Comparison of ENCODE assay signal across 9 cellular contexts in the genomic region with DNA sequence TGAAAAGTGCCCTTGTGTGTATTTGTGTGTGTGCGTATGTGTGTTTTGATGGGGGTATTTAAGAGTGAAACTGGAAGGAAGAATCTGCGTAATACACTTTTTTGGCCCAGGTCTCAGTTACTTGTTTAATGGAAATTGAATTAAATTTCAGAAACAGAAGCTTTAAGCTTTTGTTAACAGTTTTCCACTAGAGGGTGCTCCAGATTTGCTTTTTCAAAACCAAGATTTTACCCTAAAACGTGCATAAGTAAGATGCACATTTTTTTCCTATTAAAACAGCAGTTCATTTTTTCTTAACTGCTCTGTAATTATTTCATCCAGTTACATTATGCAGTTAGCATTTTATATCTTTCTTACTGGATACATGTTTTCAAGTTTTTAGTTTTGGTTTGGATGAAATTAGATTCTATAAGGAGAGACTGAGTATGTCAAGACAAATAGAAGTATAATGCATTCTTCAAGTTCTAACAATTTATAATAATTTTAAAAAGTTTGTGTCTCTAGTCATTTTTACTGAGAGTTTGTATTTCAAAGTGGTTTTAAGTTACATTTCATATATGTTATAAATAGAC.
DNase-seq lines count a peak whose midpoint lies in the region; ATAC-seq and TF ChIP-seq lines count a peak whose summit lies in the region.
"Had no signal": no experiment of that assay in that cellular context is flagged by ENCODE, and none has a peak within 500 bp of the region (broad histone marks: within the 10 kb centered on the region; RNA-seq: fewer than 3 reads in every experiment).

No MANE protein-coding gene starts in this region.

- peak overlapping the region in 4 of 8 donors; percentile 7 to 48 (median 22) for H3K27ac Mint-ChIP-seq in CD8-positive, alpha-beta memory T cell
- H3K27ac Mint-ChIP-seq in natural killer cell treated with Interleukin-12 subunit alpha and Interleukin-12 subunit beta and Interleukin-15 and Interleukin-18, amount 100 ng/mL, for 72 hours = no peak overlapping the region
- H3K27ac Mint-ChIP-seq: activated B cell treated with CpG ODN at 0.5 μM for 24 hours had no signal

- 100% methylated on average over 1 of the region's 3 CpGs; no CpG with 5 or more reads in 1 of the 2 experiments for WGBS in IMR-90 (ENCODE audit: extremely low coverage in 2 of 2, insufficient read length in 1 of 2), 2 experiments
- 63 to 65% methylated on average over 3 of the region's 3 CpGs for WGBS in esophagus squamous epithelium, 2 donors

- peaks cover 14 to 15% (median 15%) of the 10 kb centered on the region in 3 donors for H3K4me1 Mint-ChIP-seq in CD8-positive, alpha-beta memory T cell
- peaks cover 5 to 10% of the 10 kb centered on the region in 2 donors for H3K4me1 Mint-ChIP-seq in natural killer cell treated with Interleukin-12 subunit alpha and Interleukin-12 subunit beta and Interleukin-15 and Interleukin-18, amount 100 ng/mL, for 72 hours (ENCODE audit: low read depth in 2 of 2)

- ATAC-seq in IMR-90 (ENCODE audit: low read depth) = no peak
- no peak for ATAC-seq in natural killer cell treated with Interleukin-12 subunit alpha and Interleukin-12 subunit beta and Interleukin-15 and Interleukin-18, amount 100 ng/mL, for 72 hours

- H3K79me1 ChIP-seq in IMR-90 (ENCODE audit: low read depth in 1 of 2, low read length in 2 of 2) = no peaks in the 10 kb centered on the region; a peak in 1 of 4 replicates

- H3K4me1 ChIP-seq in IMR-90 (ENCODE audit: control insufficient read depth, insufficient read depth, low read length) = peaks cover 2% of the 10 kb centered on the region; the same call in 1 of the 2 replicates
- H3K4me1 ChIP-seq in CD8-positive, alpha-beta memory T cell (ENCODE audit: insufficient read depth, low read length) = no peaks in the 10 kb centered on the region
- peaks cover 0 to 11% (median 5%) of the 10 kb centered on the region in 3 donors for H3K4me1 ChIP-seq in esophagus squamous epithelium

- intact Hi-C loops in IMR-90 (cut with micrococcal nuclease) = loop anchor here (1.0 to 5.0 kb wide), 3 partner anchors 62 to 1510 kb away; no protein-coding TSS in a partner anchor
- intact Hi-C loops in esophagus squamous epithelium (cut with DNase I) = no loop called here

- dilution Hi-C loops in IMR-90 (cut with HindIII; ENCODE audit: low sequenced_read_pairs, unreplicated experiment) = no loop called here

- no peak overlapping the region for H2BK20ac ChIP-seq in IMR-90 (ENCODE audit: low read depth, low read length)

- no peak overlapping the region for H3K18ac ChIP-seq in IMR-90 (ENCODE audit: low read depth, low read length)

- H2AK9ac ChIP-seq in IMR-90 (replicated peaks; ENCODE audit: low read depth, low read length, poor library complexity) = no peak overlapping the region

- TF ChIP-seq RAD21 in IMR-90 (IDR thresholded peaks at IDR 0.05; ENCODE audit: low read length) = 0 out of 2 replicates have a peak, but pooled peaks have one; percentile 30

- H4K91ac ChIP-seq in IMR-90 (ENCODE audit: insufficient read depth, low read depth, low read length) = no peak overlapping the region

- peak; percentile 26 for TF ChIP-seq CTCF in C4-2B (conservative IDR thresholded peaks at IDR 0.05)
- peak; percentile 57 for TF ChIP-seq CTCF in IMR-90 (conservative IDR thresholded peaks at IDR 0.05; ENCODE audit: low read depth, low read length)
- TF ChIP-seq CTCF in VCaP (conservative IDR thresholded peaks at IDR 0.05) = peak; percentile 61
- TF ChIP-seq CTCF in esophagus squamous epithelium (IDR thresholded peaks at IDR 0.05) = peak in 2 of 6 experiments; percentile 5 to 23

- H2BK5ac ChIP-seq in IMR-90 (ENCODE audit: low read depth, low read length, poor library complexity, severe bottlenecking) = no peak overlapping the region

- no peak overlapping the region for H3K9ac ChIP-seq in IMR-90 (ENCODE audit: low read depth, low read length)

- no peak overlapping the region for H4K5ac ChIP-seq in IMR-90 (ENCODE audit: low read depth, low read length)

- H4K20me1 ChIP-seq in IMR-90 (ENCODE audit: insufficient read depth, low read length) = no peaks in the 10 kb centered on the region

- CTCF ChIA-PET in IMR-90 (lab: Yijun Ruan, JAX) = interaction anchor here (0.6 to 2.6 kb wide), 9 partner anchors 12 to 1220 kb away, joined by 3 to 19 read pairs (median 6); no protein-coding TSS in a partner anchor
- CTCF ChIA-PET in CD8-positive, alpha-beta memory T cell (lab: Charles Lee) = interaction anchor here (1.2 to 2.8 kb wide), 4 partner anchors 8 to 62 kb away, joined by 6 to 10 read pairs (median 7); no protein-coding TSS in a partner anchor

- H3K36me3 ChIP-seq in IMR-90 (ENCODE audit: control insufficient read depth, insufficient read depth, low read length) (peaks cover 8% of the 10 kb centered on the region; the same call in 1 of the 2 replicates), esophagus squamous epithelium (peaks cover 0 to 44% (median 0%) of the 10 kb centered on the region in 3 donors)
- peaks cover 6% of the 10 kb centered on the region for H3K36me3 ChIP-seq in CD8-positive, alpha-beta memory T cell (ENCODE audit: insufficient read depth, low read length)

- H3K9me3 ChIP-seq in IMR-90 (ENCODE audit: control insufficient read depth, insufficient read depth, low read length) (no peaks in the 10 kb centered on the region), esophagus squamous epithelium (no peaks in the 10 kb centered on the region)
- H3K9me3 ChIP-seq in CD8-positive, alpha-beta memory T cell (ENCODE audit: low read length) = no peaks in the 10 kb centered on the region

- H3K56ac ChIP-seq in IMR-90 (ENCODE audit: extremely low read depth, insufficient read depth, low read length) = no peak overlapping the region

- no peak overlapping the region for H3K14ac ChIP-seq in IMR-90 (replicated peaks; ENCODE audit: low read depth, low read length)

- no peak overlapping the region for H4K8ac ChIP-seq in IMR-90 (ENCODE audit: low read depth in 2 of 2, low read length in 2 of 2)

- in situ Hi-C loops in IMR-90 (cut with MboI; ENCODE audit: low sequenced_read_pairs) = no loop called here

- TF ChIP-seq POLR2A in IMR-90 (IDR thresholded peaks at IDR 0.05; ENCODE audit: low read depth, low read length) (no peak), esophagus squamous epithelium (IDR thresholded peaks at IDR 0.05) (no peak)

- no peak overlapping the region for H3K23ac ChIP-seq in IMR-90 (ENCODE audit: low read depth, low read length)

- no peak overlapping the region for H3K4ac ChIP-seq in IMR-90 (ENCODE audit: low read depth, low read length)

- BruUV-seq in IMR-90 (replicated peaks; lab: Mats Ljungman, UMichigan) = no TSS peak

- H2AK5ac ChIP-seq in IMR-90 (ENCODE audit: low read depth, low read length) = no peak overlapping the region

- H3K36me3 Mint-ChIP-seq in CD8-positive, alpha-beta memory T cell = peaks cover 6 to 60% (median 25%) of the 10 kb centered on the region in 3 donors
- peaks cover 7% of the 10 kb centered on the region for H3K36me3 Mint-ChIP-seq in natural killer cell treated with Interleukin-12 subunit alpha and Interleukin-12 subunit beta and Interleukin-15 and Interleukin-18, amount 100 ng/mL, for 72 hours

- no peak overlapping the region for H3K4me3 ChIP-seq in IMR-90 (ENCODE audit: insufficient read depth, low read depth, low read length)
- no peak overlapping the region for H3K4me3 ChIP-seq in CD8-positive, alpha-beta memory T cell (ENCODE audit: low read length)
- no peak overlapping the region for H3K4me3 ChIP-seq in esophagus squamous epithelium

- POLR2A ChIA-PET in IMR-90 (lab: Charles Lee; ENCODE audit: unreplicated experiment) = no interaction called here
- POLR2A ChIA-PET in CD8-positive, alpha-beta memory T cell (lab: Charles Lee) = no interaction called here

- DNase-seq in IMR-90 (peak; percentile 52), left kidney (ENCODE audit: low read depth, low spot score) (peak; percentile 30), esophagus squamous epithelium (lab: John Stamatoyannopoulos, UW) (no peak)
- no peak for DNase-seq in CD8-positive, alpha-beta memory T cell
- no peak for DNase-seq in activated CD4-positive, alpha-beta T cell treated with anti-CD3 and anti-CD28 coated beads, Interleukin-2, amount 50 U/mL, for 4 hours
- no peak for DNase-seq in natural killer cell treated with Interleukin-12 subunit alpha and Interleukin-12 subunit beta and Interleukin-15 and Interleukin-18, amount 100 ng/mL, for 72 hours (ENCODE audit: low spot score)
- DNase-seq: activated B cell treated with CpG ODN at 0.5 μM for 24 hours had no signal

- H3K9me3 Mint-ChIP-seq in CD8-positive, alpha-beta memory T cell = no peaks in the 10 kb centered on the region
- no peaks in the 10 kb centered on the region for H3K9me3 Mint-ChIP-seq in natural killer cell treated with Interleukin-12 subunit alpha and Interleukin-12 subunit beta and Interleukin-15 and Interleukin-18, amount 100 ng/mL, for 72 hours
- H3K9me3 Mint-ChIP-seq: activated B cell treated with CpG ODN at 0.5 μM for 24 hours had no signal

- no peak overlapping the region for H3K27ac ChIP-seq in C4-2B
- H3K27ac ChIP-seq in IMR-90 (ENCODE audit: insufficient read depth, low read length) = no peak overlapping the region
- no peak overlapping the region for H3K27ac ChIP-seq in VCaP
- H3K27ac ChIP-seq in CD8-positive, alpha-beta memory T cell (ENCODE audit: low read depth, low read length) = no peak overlapping the region
- H3K27ac ChIP-seq in esophagus squamous epithelium = no peak overlapping the region

- no peak overlapping the region for H2BK15ac ChIP-seq in IMR-90 (ENCODE audit: low read depth, low read length)

- H2BK120ac ChIP-seq in IMR-90 (ENCODE audit: low read depth, low read length) = no peak overlapping the region

- H3K9me1 ChIP-seq in IMR-90 (ENCODE audit: insufficient read depth, low read length) = no peaks in the 10 kb centered on the region

- no peaks in the 10 kb centered on the region for H3K27me3 ChIP-seq in IMR-90 (ENCODE audit: control insufficient read depth, insufficient read depth, low read length)
- no peaks in the 10 kb centered on the region for H3K27me3 ChIP-seq in CD8-positive, alpha-beta memory T cell (ENCODE audit: insufficient read depth, low read length, poor library complexity, severe bottlenecking)
- H3K27me3 ChIP-seq in esophagus squamous epithelium = no peaks in the 10 kb centered on the region

- no peak overlapping the region for H3K4me2 ChIP-seq in IMR-90 (ENCODE audit: low read depth, low read length)

- H2AFZ ChIP-seq in IMR-90 (replicated peaks; ENCODE audit: low read length, poor library complexity) = no peak overlapping the region

- H3K27me3 Mint-ChIP-seq in CD8-positive, alpha-beta memory T cell = no peaks in the 10 kb centered on the region
- no peaks in the 10 kb centered on the region for H3K27me3 Mint-ChIP-seq in natural killer cell treated with Interleukin-12 subunit alpha and Interleukin-12 subunit beta and Interleukin-15 and Interleukin-18, amount 100 ng/mL, for 72 hours
- H3K27me3 Mint-ChIP-seq: activated B cell treated with CpG ODN at 0.5 μM for 24 hours had no signal

- no peak overlapping the region for H3K4me3 Mint-ChIP-seq in CD8-positive, alpha-beta memory T cell
- no peak overlapping the region for H3K4me3 Mint-ChIP-seq in natural killer cell treated with Interleukin-12 subunit alpha and Interleukin-12 subunit beta and Interleukin-15 and Interleukin-18, amount 100 ng/mL, for 72 hours
- H3K4me3 Mint-ChIP-seq: activated B cell treated with CpG ODN at 0.5 μM for 24 hours had no signal

TF ChIP-seq in IMR-90, 13 proteins besides CTCF, POLR2A, EP300 and RAD21 (continues in another document):
- TF ChIP-seq MXI1 (IDR thresholded peaks at IDR 0.05; ENCODE audit: borderline replicate concordance, low read depth, low read length) (no peak), CEBPB (IDR thresholded peaks at IDR 0.05; ENCODE audit: low read depth, low read length) (no peak)

Comparison
In these comparisons a context has a peak if more than half of its experiments do, and no peak if none do; other contexts are left out.
1. DNase-seq: peak in IMR-90 (single experiment) and left kidney (single experiment); none in CD8-positive, alpha-beta memory T cell (0 of 5), activated CD4-positive, alpha-beta T cell treated with anti-CD3 and anti-CD28 coated beads, Interleukin-2, amount 50 U/mL, for 4 hours (0 of 2), natural killer cell treated with Interleukin-12 subunit alpha and Interleukin-12 subunit beta and Interleukin-15 and Interleukin-18, amount 100 ng/mL, for 72 hours (single experiment) and esophagus squamous epithelium (single experiment).